ENCODE assay signal across 31 cellular contexts in genomic region chr3:116280130-116280740, GRCh38.
DNase-seq lines count a peak whose midpoint lies in the region; TF ChIP-seq lines count a peak whose summit lies in the region.
"Had no signal": no experiment of that assay in that cellular context is flagged by ENCODE, and none has a peak within 500 bp of the region (broad histone marks: within the 10 kb centered on the region; RNA-seq: fewer than 3 reads in every experiment).

No MANE protein-coding gene starts in this region.

- peak overlapping the region; percentile 31 for H2AFZ ChIP-seq in parathyroid adenoma
- no peak overlapping the region for H2AFZ ChIP-seq in smooth muscle cell (ENCODE audit: low read depth)

- H3K4me1 ChIP-seq in parathyroid adenoma: no peaks in the 10 kb centered on the region
- H3K4me1 ChIP-seq in uterus: no peaks in the 10 kb centered on the region
- no peaks in the 10 kb centered on the region for H3K4me1 ChIP-seq in smooth muscle cell (ENCODE audit: low read depth)
- H3K4me1 ChIP-seq: Caco-2, upper lobe of left lung had no signal

- DNase-seq in G401 (ENCODE audit: low spot score) (peak; percentile 75), anterior cingulate cortex (lab: John Stamatoyannopoulos, UW) (peak in 39 of 58 donors; percentile 3 to 77 (median 36)), globus pallidus (ENCODE audit: low spot score) (peak; percentile 74), uterus (no peak), NCI-H2196 treated with DMSO at 0.1 percent for 48 hours (lab: John Stamatoyannopoulos, UW; ENCODE audit: unreplicated experiment) (no peak), smooth muscle cell (lab: John Stamatoyannopoulos, UW; ENCODE audit: unreplicated experiment) (no peak)
- no peak for DNase-seq in activated CD4-positive, alpha-beta T cell treated with anti-CD3 and anti-CD28 coated beads for 48 hours
- DNase-seq: ACHN; activated CD4-positive, alpha-beta T cell treated with anti-CD3 and anti-CD28 coated beads for 36 hours; activated CD8-positive, alpha-beta memory T cell treated with anti-CD3 and anti-CD28 coated beads for 24 hours; activated gamma-delta T cell; activated T-cell treated with anti-CD3 and anti-CD28 coated beads, Interleukin-2, amount 50 U/mL, for 1 hour; brain microvascular endothelial cell; Caco-2; DMS79; effector CD4-positive, alpha-beta T cell; glutamatergic neuron; GOT3; left colon; MM.1S; NCI-H1417 treated with DMSO at 0.1 percent for 48 hours; NCI-H2081; NCI-H226; NCI-H82; RPMI8226; small intestine; stimulated activated CD4-positive, alpha-beta T cell treated with anti-CD3 and anti-CD28 coated beads, Interleukin-1b, Interleukin-23, amount 100 ng/mL, for 48 hours; T-helper 2 cell; upper lobe of left lung had no signal

- WGBS in smooth muscle cell (ENCODE audit: low lambda C conversion rate): 91% methylated on average over 5 of the region's 5 CpGs

- in situ Hi-C loops in G401 (cut with HindIII; ENCODE audit: low sequenced_read_pairs): no loop called here

- H3K27me3 ChIP-seq in parathyroid adenoma (ENCODE audit: control insufficient read depth, insufficient read depth, low read length) (no peaks in the 10 kb centered on the region), uterus (no peaks in the 10 kb centered on the region), smooth muscle cell (ENCODE audit: low read depth) (no peaks in the 10 kb centered on the region)
- H3K27me3 ChIP-seq: brain microvascular endothelial cell, upper lobe of left lung had no signal

- H3K79me2 ChIP-seq in parathyroid adenoma: no peaks in the 10 kb centered on the region
- no peaks in the 10 kb centered on the region for H3K79me2 ChIP-seq in smooth muscle cell (ENCODE audit: low read depth)

- H3K4me3 ChIP-seq in parathyroid adenoma (ENCODE audit: low read depth, low read length) (no peak overlapping the region), uterus (no peak overlapping the region), smooth muscle cell (no peak overlapping the region)
- H3K4me3 ChIP-seq: upper lobe of left lung had no signal

- H4K20me1 ChIP-seq in smooth muscle cell (ENCODE audit: low read depth): no peaks in the 10 kb centered on the region

- no peak for TF ChIP-seq POLR2A in uterus (IDR thresholded peaks at IDR 0.05)

- H3F3A ChIP-seq in smooth muscle cell (ENCODE audit: low read depth): no peaks in the 10 kb centered on the region

- H3K9me3 ChIP-seq in parathyroid adenoma (ENCODE audit: control insufficient read depth, low read length) (no peaks in the 10 kb centered on the region), uterus (no peaks in the 10 kb centered on the region), smooth muscle cell (replicated peaks; ENCODE audit: low read depth) (no peaks in the 10 kb centered on the region)
- H3K9me3 ChIP-seq: Caco-2, upper lobe of left lung had no signal

- no peak overlapping the region for H3K27ac ChIP-seq in parathyroid adenoma
- H3K27ac ChIP-seq in uterus: no peak overlapping the region
- H3K27ac ChIP-seq in smooth muscle cell (ENCODE audit: low read depth): no peak overlapping the region
- H3K27ac ChIP-seq: brain microvascular endothelial cell, KMS-11, upper lobe of left lung had no signal

- H3K4me2 ChIP-seq in parathyroid adenoma (ENCODE audit: low read length) (no peak overlapping the region), smooth muscle cell (no peak overlapping the region)
- H3K4me2 ChIP-seq: KMS-11 had no signal

- H3K36me3 ChIP-seq in parathyroid adenoma (ENCODE audit: control insufficient read depth, insufficient read depth, low read length) (no peaks in the 10 kb centered on the region), uterus (no peaks in the 10 kb centered on the region), smooth muscle cell (ENCODE audit: low read depth) (no peaks in the 10 kb centered on the region)
- H3K36me3 ChIP-seq: brain microvascular endothelial cell, upper lobe of left lung had no signal

- TF ChIP-seq CTCF in parathyroid adenoma (IDR thresholded peaks at IDR 0.05) (no peak), uterus (IDR thresholded peaks at IDR 0.05) (no peak), smooth muscle cell (IDR thresholded peaks at IDR 0.05; ENCODE audit: borderline replicate concordance, insufficient read depth, poor library complexity, severe bottlenecking) (no peak)

- H3K9ac ChIP-seq in parathyroid adenoma (no peak overlapping the region), smooth muscle cell (ENCODE audit: low read depth) (no peak overlapping the region)
- H3K9ac ChIP-seq: KMS-11 had no signal

- intact Hi-C loops in uterus (cut with DNase I; ENCODE audit: low total_unique reads): no loop called here

Comparison
In these comparisons a context has a peak if more than half of its experiments do, and no peak if none do; other contexts are left out.
1. DNase-seq: peak in G401 (single experiment), anterior cingulate cortex (39 of 58) and globus pallidus (single experiment); none in activated CD4-positive, alpha-beta T cell treated with anti-CD3 and anti-CD28 coated beads for 48 hours (single experiment), uterus (0 of 2), NCI-H2196 treated with DMSO at 0.1 percent for 48 hours (single experiment) and smooth muscle cell (single experiment).